ENCODE assay signal across 1 cellular context in the genomic region with DNA sequence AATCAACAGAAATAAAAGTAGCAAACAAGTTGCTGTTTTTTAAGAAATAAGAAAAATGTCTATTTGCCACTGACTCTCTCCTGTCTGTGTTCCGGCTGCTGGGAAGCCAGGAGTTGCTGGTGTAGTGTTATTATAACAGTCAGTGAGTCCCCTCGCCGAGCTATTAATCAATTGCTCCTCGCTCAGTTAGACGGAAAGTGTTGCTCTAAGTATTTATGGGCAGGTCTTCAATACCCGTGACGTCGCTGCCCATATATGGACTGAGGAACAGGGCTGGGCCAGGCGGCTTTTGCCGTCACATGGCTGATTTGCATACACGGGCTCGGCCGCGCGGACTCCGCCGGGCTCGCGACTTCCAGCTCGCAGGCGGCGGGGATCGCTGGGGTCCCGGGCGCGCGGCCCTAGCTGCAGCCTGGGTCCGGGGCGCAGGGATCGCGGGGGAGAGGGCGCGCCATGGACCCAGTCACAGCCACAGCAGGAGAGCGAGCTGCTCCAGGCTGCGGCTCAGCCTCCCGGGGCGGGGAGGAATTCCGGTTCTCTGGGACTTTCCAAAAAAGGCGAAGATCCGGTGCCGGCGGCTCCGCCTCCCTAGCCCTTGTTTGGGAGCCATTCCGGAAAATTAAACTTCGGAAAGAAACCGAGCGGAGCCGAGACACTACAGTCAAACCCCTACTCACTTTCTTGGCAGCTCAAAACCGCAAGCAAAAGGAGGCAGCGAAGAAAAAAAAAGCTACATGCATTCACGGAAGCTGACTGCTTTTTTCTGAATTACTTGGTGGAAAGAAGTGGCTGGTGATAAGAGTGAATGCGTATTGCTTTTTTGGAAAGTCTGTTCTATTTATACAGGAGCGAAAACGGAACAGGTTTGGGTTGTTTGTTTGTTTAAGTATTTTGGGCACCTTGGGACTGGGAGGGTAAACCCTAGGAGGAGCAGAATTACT.
TF ChIP-seq lines count a peak whose summit lies in the region.

A gene (minus strand): TSS at position 188 of the 941 bp plus-strand sequence. CDS start 337 bp downstream, outside the sequence.

TF ChIP-seq in K562, 482 proteins besides CTCF, POLR2A, EP300 and RAD21 (continued from another document):
- TF ChIP-seq, protein P1, sequence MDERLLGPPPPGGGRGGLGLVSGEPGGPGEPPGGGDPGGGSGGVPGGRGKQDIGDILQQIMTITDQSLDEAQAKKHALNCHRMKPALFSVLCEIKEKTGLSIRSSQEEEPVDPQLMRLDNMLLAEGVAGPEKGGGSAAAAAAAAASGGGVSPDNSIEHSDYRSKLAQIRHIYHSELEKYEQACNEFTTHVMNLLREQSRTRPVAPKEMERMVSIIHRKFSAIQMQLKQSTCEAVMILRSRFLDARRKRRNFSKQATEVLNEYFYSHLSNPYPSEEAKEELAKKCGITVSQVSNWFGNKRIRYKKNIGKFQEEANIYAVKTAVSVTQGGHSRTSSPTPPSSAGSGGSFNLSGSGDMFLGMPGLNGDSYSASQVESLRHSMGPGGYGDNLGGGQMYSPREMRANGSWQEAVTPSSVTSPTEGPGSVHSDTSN (CRISPR knock-in tag; IDR thresholded peaks at IDR 0.05; ENCODE audit: low read depth): no peak
- TF ChIP-seq, protein P1 (tag; conservative IDR thresholded peaks at IDR 0.05; ENCODE audit: low read depth): peak; percentile 57
- TF ChIP-seq, protein P2, sequence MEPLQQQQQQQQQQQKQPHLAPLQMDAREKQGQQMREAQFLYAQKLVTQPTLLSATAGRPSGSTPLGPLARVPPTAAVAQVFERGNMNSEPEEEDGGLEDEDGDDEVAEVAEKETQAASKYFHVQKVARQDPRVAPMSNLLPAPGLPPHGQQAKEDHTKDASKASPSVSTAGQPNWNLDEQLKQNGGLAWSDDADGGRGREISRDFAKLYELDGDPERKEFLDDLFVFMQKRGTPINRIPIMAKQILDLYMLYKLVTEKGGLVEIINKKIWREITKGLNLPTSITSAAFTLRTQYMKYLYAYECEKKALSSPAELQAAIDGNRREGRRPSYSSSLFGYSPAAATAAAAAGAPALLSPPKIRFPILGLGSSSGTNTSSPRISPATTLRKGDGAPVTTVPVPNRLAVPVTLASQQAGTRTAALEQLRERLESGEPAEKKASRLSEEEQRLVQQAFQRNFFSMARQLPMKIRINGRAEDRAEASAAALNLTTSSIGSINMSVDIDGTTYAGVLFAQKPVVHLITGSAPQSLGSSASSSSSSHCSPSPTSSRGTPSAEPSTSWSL (CRISPR knock-in tag; IDR thresholded peaks at IDR 0.05; ENCODE audit: borderline replicate concordance): no peak
- TF ChIP-seq KLF1 (tag; IDR thresholded peaks at IDR 0.05) (peak; percentile 97), ASH1L (IDR thresholded peaks at IDR 0.05; ENCODE audit: borderline replicate concordance, low read depth, partially characterized antibody) (no peak), STAT5B (CRISPR knock-in tag; IDR thresholded peaks at IDR 0.05) (no peak), TRIM24 (IDR thresholded peaks at IDR 0.05) (no peak), NFATC3 (IDR thresholded peaks at IDR 0.05) (peak; percentile 100), ZNF174 (CRISPR knock-in tag; IDR thresholded peaks at IDR 0.05) (no peak), CBFA2T3 (IDR thresholded peaks at IDR 0.05) (no peak), TEAD1 (CRISPR knock-in tag; IDR thresholded peaks at IDR 0.05) (peak in 1 of 2 experiments; percentile 56; a peak in 1 of 4 replicates), PCBP2 (IDR thresholded peaks at IDR 0.05; ENCODE audit: low read depth, low read length, poor library complexity, severe bottlenecking) (no peak), PHF20 (IDR thresholded peaks at IDR 0.05; ENCODE audit: partially characterized antibody) (no peak), ZBTB1 (CRISPR knock-in tag; IDR thresholded peaks at IDR 0.05; ENCODE audit: borderline replicate concordance, low read depth) (no peak), THRAP3 (IDR thresholded peaks at IDR 0.05; ENCODE audit: borderline replicate concordance) (no peak), ZNF311 (CRISPR knock-in tag; IDR thresholded peaks at IDR 0.05) (no peak), FOXK1 (CRISPR knock-in tag; IDR thresholded peaks at IDR 0.05; ENCODE audit: borderline replicate concordance) (no peak), FOXP1 (CRISPR knock-in tag; IDR thresholded peaks at IDR 0.05) (no peak)
- TF ChIP-seq, protein P3, sequence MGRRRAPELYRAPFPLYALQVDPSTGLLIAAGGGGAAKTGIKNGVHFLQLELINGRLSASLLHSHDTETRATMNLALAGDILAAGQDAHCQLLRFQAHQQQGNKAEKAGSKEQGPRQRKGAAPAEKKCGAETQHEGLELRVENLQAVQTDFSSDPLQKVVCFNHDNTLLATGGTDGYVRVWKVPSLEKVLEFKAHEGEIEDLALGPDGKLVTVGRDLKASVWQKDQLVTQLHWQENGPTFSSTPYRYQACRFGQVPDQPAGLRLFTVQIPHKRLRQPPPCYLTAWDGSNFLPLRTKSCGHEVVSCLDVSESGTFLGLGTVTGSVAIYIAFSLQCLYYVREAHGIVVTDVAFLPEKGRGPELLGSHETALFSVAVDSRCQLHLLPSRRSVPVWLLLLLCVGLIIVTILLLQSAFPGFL (CRISPR knock-in tag; IDR thresholded peaks at IDR 0.05): no peak
- TF ChIP-seq, protein P4, sequence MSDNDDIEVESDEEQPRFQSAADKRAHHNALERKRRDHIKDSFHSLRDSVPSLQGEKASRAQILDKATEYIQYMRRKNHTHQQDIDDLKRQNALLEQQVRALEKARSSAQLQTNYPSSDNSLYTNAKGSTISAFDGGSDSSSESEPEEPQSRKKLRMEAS (CRISPR knock-in tag; IDR thresholded peaks at IDR 0.05): no peak
- TF ChIP-seq, protein P5, sequence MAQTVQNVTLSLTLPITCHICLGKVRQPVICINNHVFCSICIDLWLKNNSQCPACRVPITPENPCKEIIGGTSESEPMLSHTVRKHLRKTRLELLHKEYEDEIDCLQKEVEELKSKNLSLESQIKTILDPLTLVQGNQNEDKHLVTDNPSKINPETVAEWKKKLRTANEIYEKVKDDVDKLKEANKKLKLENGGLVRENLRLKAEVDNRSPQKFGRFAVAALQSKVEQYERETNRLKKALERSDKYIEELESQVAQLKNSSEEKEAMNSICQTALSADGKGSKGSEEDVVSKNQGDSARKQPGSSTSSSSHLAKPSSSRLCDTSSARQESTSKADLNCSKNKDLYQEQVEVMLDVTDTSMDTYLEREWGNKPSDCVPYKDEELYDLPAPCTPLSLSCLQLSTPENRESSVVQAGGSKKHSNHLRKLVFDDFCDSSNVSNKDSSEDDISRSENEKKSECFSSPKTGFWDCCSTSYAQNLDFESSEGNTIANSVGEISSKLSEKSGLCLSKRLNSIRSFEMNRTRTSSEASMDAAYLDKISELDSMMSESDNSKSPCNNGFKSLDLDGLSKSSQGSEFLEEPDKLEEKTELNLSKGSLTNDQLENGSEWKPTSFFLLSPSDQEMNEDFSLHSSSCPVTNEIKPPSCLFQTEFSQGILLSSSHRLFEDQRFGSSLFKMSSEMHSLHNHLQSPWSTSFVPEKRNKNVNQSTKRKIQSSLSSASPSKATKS (CRISPR knock-in tag; IDR thresholded peaks at IDR 0.05): no peak
- TF ChIP-seq, protein P6, sequence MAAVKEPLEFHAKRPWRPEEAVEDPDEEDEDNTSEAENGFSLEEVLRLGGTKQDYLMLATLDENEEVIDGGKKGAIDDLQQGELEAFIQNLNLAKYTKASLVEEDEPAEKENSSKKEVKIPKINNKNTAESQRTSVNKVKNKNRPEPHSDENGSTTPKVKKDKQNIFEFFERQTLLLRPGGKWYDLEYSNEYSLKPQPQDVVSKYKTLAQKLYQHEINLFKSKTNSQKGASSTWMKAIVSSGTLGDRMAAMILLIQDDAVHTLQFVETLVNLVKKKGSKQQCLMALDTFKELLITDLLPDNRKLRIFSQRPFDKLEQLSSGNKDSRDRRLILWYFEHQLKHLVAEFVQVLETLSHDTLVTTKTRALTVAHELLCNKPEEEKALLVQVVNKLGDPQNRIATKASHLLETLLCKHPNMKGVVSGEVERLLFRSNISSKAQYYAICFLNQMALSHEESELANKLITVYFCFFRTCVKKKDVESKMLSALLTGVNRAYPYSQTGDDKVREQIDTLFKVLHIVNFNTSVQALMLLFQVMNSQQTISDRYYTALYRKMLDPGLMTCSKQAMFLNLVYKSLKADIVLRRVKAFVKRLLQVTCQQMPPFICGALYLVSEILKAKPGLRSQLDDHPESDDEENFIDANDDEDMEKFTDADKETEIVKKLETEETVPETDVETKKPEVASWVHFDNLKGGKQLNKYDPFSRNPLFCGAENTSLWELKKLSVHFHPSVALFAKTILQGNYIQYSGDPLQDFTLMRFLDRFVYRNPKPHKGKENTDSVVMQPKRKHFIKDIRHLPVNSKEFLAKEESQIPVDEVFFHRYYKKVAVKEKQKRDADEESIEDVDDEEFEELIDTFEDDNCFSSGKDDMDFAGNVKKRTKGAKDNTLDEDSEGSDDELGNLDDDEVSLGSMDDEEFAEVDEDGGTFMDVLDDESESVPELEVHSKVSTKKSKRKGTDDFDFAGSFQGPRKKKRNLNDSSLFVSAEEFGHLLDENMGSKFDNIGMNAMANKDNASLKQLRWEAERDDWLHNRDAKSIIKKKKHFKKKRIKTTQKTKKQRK (IDR thresholded peaks at IDR 0.05; ENCODE audit: borderline replicate concordance, low read depth, low read length): no peak
